ENCODE assay signal across 8 cellular contexts in genomic region chr14:34875031-34875922, GRCh38. TPM values are rescaled to one million over a fixed set of nuclear protein-coding genes. Genes with fewer than 3 reads are reported as not detected.
DNase-seq lines count a peak whose midpoint lies in the region; ATAC-seq, FAIRE-seq and TF ChIP-seq lines count a peak whose summit lies in the region.

Gene BAZ1A, minus strand, starts transcription at chr14:34875360. Its CDS starts 756 bp downstream, at chr14:34874604.

- CTCF ChIA-PET in HepG2 (lab: Yijun Ruan, JAX; ENCODE audit: low intra/inter-chr PET ratio, low total read pairs), result no interaction called here

- H2AFZ ChIP-seq in HepG2 (ENCODE audit: low read length), result peak within 1 kb of the TSS; percentile 78

- peak within 1 kb of the TSS; percentile 74 to 94 (median 91) for H3K4me2 ChIP-seq in BLaER1 treated with 17β-estradiol and CSF1 and Interleukin-3, amounts not matched to agents 10 nM and 100 nM
- H3K4me2 ChIP-seq in HepG2 (ENCODE audit: low read depth, low read length), result peak within 1 kb of the TSS; percentile 88

- no peak; the same call in none of the 2 replicates for TF ChIP-seq RAD21 in HepG2 (CRISPR knock-in tag; IDR thresholded peaks at IDR 0.05)

- ATAC-seq in GM19324 (IDR thresholded peaks at IDR 0.05; ENCODE audit: low FRiP score, unreplicated experiment), result peak; percentile 28
- ATAC-seq in HG03460 (IDR thresholded peaks at IDR 0.05; ENCODE audit: unreplicated experiment), result peak; percentile 37
- ATAC-seq in HepG2, result peak; percentile 46

- peaks cover 33% of the 10 kb centered on the region for H3K79me2 ChIP-seq in HepG2 (ENCODE audit: insufficient read depth, low read length)

- no peak for TF ChIP-seq EP300 in HepG2 (IDR thresholded peaks at IDR 0.05; ENCODE audit: low read depth in 2 of 2, low read length in 2 of 2)
- TF ChIP-seq EP300 in HepG2 (CRISPR knock-in tag; IDR thresholded peaks at IDR 0.05; ENCODE audit: borderline replicate concordance), result peak; percentile 57; the same call in 1 of the 2 replicates

- 1% methylated on average over 31 of the region's 46 CpGs for WGBS in HepG2 (ENCODE audit: low lambda C conversion rate)

- no peaks in the 10 kb centered on the region for H3K27me3 ChIP-seq in BLaER1 treated with 17β-estradiol and CSF1 and Interleukin-3, amounts not matched to agents 10 nM and 100 nM
- H3K27me3 ChIP-seq in duodenal mucosa (ENCODE audit: control insufficient read depth in 1 of 2, insufficient read depth in 2 of 2, low read length in 2 of 2) (no peaks in the 10 kb centered on the region), HepG2 (ENCODE audit: control insufficient read depth in 1 of 2, insufficient read depth in 2 of 2, low read length in 2 of 2) (no peaks in the 10 kb centered on the region; a peak in 1 of 5 replicates)

- peak; percentile 37; the same call in 1 of the 2 replicates for TF ChIP-seq CTCF in HepG2 (CRISPR knock-in tag; IDR thresholded peaks at IDR 0.05)

- peaks cover 22 to 37% (median 32%) of the 10 kb centered on the region in 10 experiments for H3K4me1 ChIP-seq in BLaER1 treated with 17β-estradiol and CSF1 and Interleukin-3, amounts not matched to agents 10 nM and 100 nM
- H3K4me1 ChIP-seq in duodenal mucosa (ENCODE audit: control insufficient read depth in 1 of 2, insufficient read depth in 2 of 2, low read length in 2 of 2) (peaks cover 5 to 6% of the 10 kb centered on the region in 2 donors), HepG2 (ENCODE audit: insufficient read depth, low read length) (peaks cover 34% of the 10 kb centered on the region)

- H3K9ac ChIP-seq in BLaER1 treated with 17β-estradiol and CSF1 and Interleukin-3, amounts not matched to agents 10 nM and 100 nM, result peak within 1 kb of the TSS; percentile 96 to 100 (median 98)
- H3K9ac ChIP-seq in duodenal mucosa (ENCODE audit: low read depth in 1 of 2, low read length in 2 of 2) (peak within 1 kb of the TSS; percentile 91 to 96), HepG2 (ENCODE audit: insufficient read depth, low read depth, low read length) (peak within 1 kb of the TSS; percentile 92)

- in situ Hi-C loops in HepG2 (cut with HindIII; ENCODE audit: extremely low pct_ligation_motif_present, low pct_unique_long_range_greater_than_20kb), result no loop called here

- peak within 1 kb of the TSS; percentile 96 to 100 (median 99) for H3K27ac ChIP-seq in BLaER1 treated with 17β-estradiol and CSF1 and Interleukin-3, amounts not matched to agents 10 nM and 100 nM
- H3K27ac ChIP-seq in duodenal mucosa (ENCODE audit: low read depth, low read length) (peak within 1 kb of the TSS; percentile 99), HepG2 (ENCODE audit: extremely low read length, insufficient read depth, low read length) (peak within 1 kb of the TSS; percentile 85)

- no peaks in the 10 kb centered on the region for H3K9me3 ChIP-seq in BLaER1 treated with 17β-estradiol and CSF1 and Interleukin-3, amounts not matched to agents 10 nM and 100 nM (replicated peaks in 1 of 11)
- no peaks in the 10 kb centered on the region for H3K9me3 ChIP-seq in duodenal mucosa (ENCODE audit: control insufficient read depth in 1 of 2, low read length in 2 of 2)
- no peaks in the 10 kb centered on the region for H3K9me3 ChIP-seq in HepG2 (ENCODE audit: low read length)

- intact Hi-C loops in HepG2 (cut with micrococcal nuclease; ENCODE audit: unreplicated experiment), result loop anchor here (1.0 to 10.0 kb wide), 2 partner anchors 107 to 540 kb away; partner anchors contain the start of gene SRP54

- TSS peak; percentile 84 for BruUV-seq in HepG2 (replicated peaks; lab: Mats Ljungman, UMichigan)

- peak; percentile 62 for FAIRE-seq in HepG2 (lab: Jason Lieb, UNC)

- peak in 1 of 2 experiments; percentile 93; a peak in 2 of 4 replicates for TF ChIP-seq POLR2A in HepG2 (IDR thresholded peaks at IDR 0.05; ENCODE audit: insufficient read depth in 1 of 2, low read depth in 2 of 2, low read length in 2 of 2)

- POLR2A ChIA-PET in HepG2 (lab: Yijun Ruan, JAX), result interaction anchor here (0.7 to 3.5 kb wide), 17 partner anchors 9 to 529 kb away, joined by 3 to 73 read pairs (median 4); partner anchors contain the start of genes FAM177A1, NFKBIA, PPP2R3C and PSMA6

- H3K36me3 ChIP-seq in BLaER1 treated with 17β-estradiol and CSF1 and Interleukin-3, amounts not matched to agents 10 nM and 100 nM, result peaks cover 6 to 24% (median 22%) of the 10 kb centered on the region in 11 experiments; a peak in 21 of 22 replicates
- H3K36me3 ChIP-seq in duodenal mucosa (ENCODE audit: control insufficient read depth in 1 of 2, insufficient read depth in 2 of 2, low read length in 2 of 2) (peaks cover 0 to 8% of the 10 kb centered on the region in 2 donors), HepG2 (replicated peaks in 1 of 2; ENCODE audit: control insufficient read depth in 1 of 2, insufficient read depth in 2 of 2, low read length in 2 of 2) (0 out of 5 replicates have a peak, but pooled peaks cover 0 to 1% of the 10 kb centered on the region in 2 experiments)

- peak; percentile 97 for DNase-seq in NCI-H524 treated with DMSO at 0.1 percent for 48 hours (lab: John Stamatoyannopoulos, UW)
- DNase-seq in activated CD4-positive, alpha-beta T cell treated with anti-CD3 and anti-CD28 coated beads for 48 hours, result peak; percentile 53
- peak; percentile 93 for DNase-seq in HepG2 (ENCODE audit: low spot score)
- DNase-seq in stimulated activated CD4-positive, alpha-beta T cell treated with anti-CD3 and anti-CD28 coated beads, Interleukin-4, amount 100 ng/mL, for 1 hour, result peak; percentile 36

- peaks cover 21 to 37% (median 30%) of the 10 kb centered on the region in 11 experiments; a peak in 21 of 22 replicates for H4K20me1 ChIP-seq in BLaER1 treated with 17β-estradiol and CSF1 and Interleukin-3, amounts not matched to agents 10 nM and 100 nM
- no peaks in the 10 kb centered on the region for H4K20me1 ChIP-seq in HepG2 (ENCODE audit: insufficient read depth, low read length)

- H3K4me3 ChIP-seq in BLaER1 treated with 17β-estradiol and CSF1 and Interleukin-3, amounts not matched to agents 10 nM and 100 nM, result peak within 1 kb of the TSS; percentile 81 to 98 (median 94)
- peak within 1 kb of the TSS; percentile 84 to 88 for H3K4me3 ChIP-seq in duodenal mucosa (ENCODE audit: low read depth in 1 of 2, low read length in 2 of 2)
- H3K4me3 ChIP-seq in HepG2 (replicated peaks in 1 of 3; ENCODE audit: insufficient read depth in 1 of 3, low read depth in 2 of 3, low read length in 3 of 3), result peak within 1 kb of the TSS; percentile 82 to 89 (median 87)

TF ChIP-seq in HepG2, 621 proteins besides CTCF, POLR2A, EP300 and RAD21 (continues in another document):
- TF ChIP-seq ZNF749 (CRISPR knock-in tag; IDR thresholded peaks at IDR 0.05; ENCODE audit: borderline replicate concordance) (peak; percentile 82), MYPOP (CRISPR knock-in tag; IDR thresholded peaks at IDR 0.05) (peak; percentile 88; the same call in 1 of the 2 replicates), ZNF597 (CRISPR knock-in tag; IDR thresholded peaks at IDR 0.05) (no peak), ZFP90 (CRISPR knock-in tag; IDR thresholded peaks at IDR 0.05; ENCODE audit: borderline replicate concordance) (peak; percentile 78), SP5 (CRISPR knock-in tag; IDR thresholded peaks at IDR 0.05; ENCODE audit: borderline replicate concordance, low read depth) (peak; percentile 84), BCL6 (CRISPR knock-in tag; IDR thresholded peaks at IDR 0.05) (peak; percentile 76), ZNF781 (CRISPR knock-in tag; IDR thresholded peaks at IDR 0.05; ENCODE audit: borderline replicate concordance, not compliant biosample characterization) (no peak), CHD2 (IDR thresholded peaks at IDR 0.05; ENCODE audit: low read depth, low read length) (0 out of 2 replicates have a peak, but pooled peaks have one; percentile 43)

RNA-seq across cellular contexts. Expression of gene BAZ1A, which starts in this region (rescaled TPM):
- total RNA-seq in HepG2 (2016; rRNA removed; fragmentation: Illumina TruSeq; extraction: Trizol), result 56.8 and 68.3 TPM in 2 replicates
- 28.7 and 35.3 TPM in 2 replicates for total RNA-seq in HepG2 (2016; cell fraction: cytosol; rRNA removed; fragmentation: Illumina TruSeq; extraction: Trizol; ENCODE audit: low read depth)
- 58.9 and 61.9 TPM in 2 replicates for total RNA-seq in HepG2 (2016; cell fraction: insoluble cytoplasmic fraction; rRNA removed; fragmentation: Illumina TruSeq; extraction: Trizol)
- total RNA-seq in HepG2 (2016; cell fraction: membrane; rRNA removed; fragmentation: Illumina TruSeq; extraction: Trizol), result 19.4 and 21.0 TPM in 2 replicates
- total RNA-seq in HepG2 (2016; cell fraction: nucleus; rRNA removed; fragmentation: Illumina TruSeq; extraction: Trizol), result 73.3 and 78.4 TPM in 2 replicates
- polyA plus RNA-seq in HepG2 (2011; rRNA removed), result 19.6 and 20.9 TPM in 2 replicates
- polyA plus RNA-seq in HepG2 (2011; cell fraction: cytosol; rRNA removed), result 7.8 and 10.8 TPM in 2 replicates
- 12.0 and 19.4 TPM in 2 replicates for polyA plus RNA-seq in HepG2 (2011; cell fraction: nucleus; rRNA removed)
- 22.8 and 23.5 TPM in 2 replicates for polyA plus RNA-seq in HepG2 (2012)
- polyA plus RNA-seq in HepG2 (2016; cell fraction: cytosol; fragmentation: Illumina TruSeq; extraction: Trizol; ENCODE audit: low read depth), result 2.0 and 3.4 TPM in 2 replicates
- 65.0 and 66.5 TPM in 2 replicates for polyA plus RNA-seq in HepG2 (2016; cell fraction: insoluble cytoplasmic fraction; fragmentation: Illumina TruSeq; extraction: Trizol; ENCODE audit: low read depth)
- 7.0 and 8.4 TPM in 2 replicates for polyA plus RNA-seq in HepG2 (2016; cell fraction: membrane; fragmentation: Illumina TruSeq; extraction: Trizol; ENCODE audit: low read depth)
- 98.4 and 105 TPM in 2 replicates for polyA plus RNA-seq in HepG2 (2016; cell fraction: nucleus; fragmentation: Illumina TruSeq; extraction: Trizol; ENCODE audit: insufficient read depth, low read depth)
- 6.4 and 17.7 TPM in 2 replicates for polyA minus RNA-seq in HepG2 (2011; rRNA and poly(A)+ RNA removed; ENCODE audit: low replicate concordance)
- 11.4 and 22.6 TPM in 2 replicates for polyA minus RNA-seq in HepG2 (2011; cell fraction: cytosol; rRNA and poly(A)+ RNA removed)
- 38.0 and 45.3 TPM in 2 replicates for polyA minus RNA-seq in HepG2 (2011; cell fraction: nucleus; rRNA and poly(A)+ RNA removed)

Comparison
In these comparisons a context has a peak if more than half of its experiments do, and no peak if none do; other contexts are left out.
1. Peak in every context shown above with its lines: DNase-seq, ATAC-seq, H3K4me3 ChIP-seq and H3K27ac ChIP-seq.
2. DNase-seq: peak in every context shown above with its lines; median percentile 97 in NCI-H524 treated with DMSO at 0.1 percent for 48 hours; 93 in HepG2; 53 in activated CD4-positive, alpha-beta T cell treated with anti-CD3 and anti-CD28 coated beads for 48 hours; 36 in stimulated activated CD4-positive, alpha-beta T cell treated with anti-CD3 and anti-CD28 coated beads, Interleukin-4, amount 100 ng/mL, for 1 hour.